ENCODE assay signal across 15 cellular contexts in the genomic region with DNA sequence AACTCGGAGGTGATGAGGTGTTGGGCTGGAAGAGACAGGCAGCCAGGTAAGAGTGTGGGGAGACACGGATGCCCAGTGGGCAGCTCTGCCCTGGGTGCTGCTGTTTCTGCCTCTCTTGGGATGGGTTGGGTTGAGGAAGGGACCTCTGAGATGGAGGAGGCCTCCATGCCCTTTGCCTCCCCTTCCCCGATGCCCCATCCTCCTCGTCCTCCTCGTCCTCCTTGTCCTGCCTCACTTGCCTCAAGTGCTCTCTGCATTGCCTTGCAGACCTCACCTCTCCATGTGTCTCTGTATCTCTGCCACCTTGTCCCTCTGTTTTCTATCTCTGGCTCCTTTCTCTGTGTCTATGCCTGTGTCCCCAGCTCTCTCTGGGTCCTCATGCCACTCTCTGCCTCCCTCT.
"Had no signal": no experiment of that assay in that cellular context is flagged by ENCODE, and none has a peak within 500 bp of the region (broad histone marks: within the 10 kb centered on the region; RNA-seq: fewer than 3 reads in every experiment).

No MANE protein-coding gene starts in this region.

- H3K4me1 ChIP-seq: gastrocnemius medialis, psoas muscle had no signal

- H3K27ac ChIP-seq: cardiac muscle cell, dorsolateral prefrontal cortex, gastrocnemius medialis, left lung, ovary, psoas muscle, stomach had no signal

- H3K36me3 ChIP-seq: cardiac muscle cell, gastrocnemius medialis, left lung, ovary, stomach had no signal

- H3K27me3 ChIP-seq: cardiac muscle cell, dorsolateral prefrontal cortex, gastrocnemius medialis, left lung, ovary, stomach had no signal

- H3K4me3 ChIP-seq: cardiac muscle cell, dorsolateral prefrontal cortex, gastrocnemius medialis, left lung, ovary, psoas muscle, skin epidermis, stomach had no signal

- ATAC-seq: activated CD4-positive, CD25-positive, alpha-beta regulatory T cell treated with anti-CD3 and anti-CD28 coated beads, Interleukin-2, amount 50 U/mL, for 24 hours; activated naive CD4-positive, alpha-beta T cell treated with anti-CD3 and anti-CD28 coated beads, Interleukin-2, amount 50 U/mL, for 72 hours; gastrocnemius medialis; left lung; psoas muscle had no signal

- DNase-seq: activated CD4-positive, alpha-beta T cell treated with anti-CD3 and anti-CD28 coated beads, Interleukin-2, amount 50 U/mL, for 1 hour; activated CD8-positive, alpha-beta memory T cell treated with anti-CD3 and anti-CD28 coated beads for 24 hours; activated gamma-delta T cell treated with Interleukin-2 at 50 U/mL for 16 hours; dorsolateral prefrontal cortex; gastrocnemius medialis; left lung; ovary; psoas muscle; right cardiac atrium; stomach; trophoblast cell had no signal

- H3K27ac Mint-ChIP-seq: activated naive CD4-positive, alpha-beta T cell treated with anti-CD3 and anti-CD28 coated beads, Interleukin-2, amount 50 U/mL, for 72 hours had no signal

- H3K9me3 ChIP-seq: gastrocnemius medialis, ovary, psoas muscle, stomach had no signal
